Comparison of ENCODE assay signal across 19 cellular contexts in the genomic region with DNA sequence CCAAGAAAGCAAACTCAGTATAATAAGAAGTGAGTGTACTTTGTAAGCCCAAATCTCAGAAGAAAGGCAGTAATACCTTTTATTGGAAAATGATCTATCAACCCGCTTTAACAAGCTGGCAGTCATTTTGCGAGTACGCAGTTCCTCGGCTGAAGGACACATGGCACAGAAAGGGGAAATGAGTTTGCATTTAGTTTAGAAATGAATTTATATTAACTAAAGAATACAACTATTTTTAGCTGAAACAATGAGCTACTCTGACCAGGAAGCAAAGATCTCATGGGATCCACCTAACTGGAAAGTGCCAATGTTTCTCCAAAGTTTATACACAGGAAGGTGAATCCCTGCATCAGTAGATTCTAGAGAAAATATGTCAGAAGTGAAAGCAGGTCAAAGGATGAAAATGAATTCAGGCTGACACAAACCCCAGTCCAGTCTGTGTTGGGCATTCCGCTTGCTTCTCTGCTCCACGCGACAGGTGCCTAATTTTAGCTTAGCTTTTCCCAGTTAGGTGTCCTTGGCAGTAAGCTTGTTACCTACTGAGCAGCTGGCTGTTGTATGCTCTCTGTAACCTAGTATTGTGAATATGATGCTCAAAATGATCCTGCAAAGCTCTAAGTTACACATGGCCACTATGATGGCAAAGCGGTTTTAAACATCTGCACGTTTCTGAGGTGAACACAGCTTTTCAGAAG.
A peak's percentile ranks its signal among the peaks of the same experiment; 100 is the strongest.
DNase-seq lines count a peak whose midpoint lies in the region; ATAC-seq, FAIRE-seq and TF ChIP-seq lines count a peak whose summit lies in the region.
"Had no signal": no experiment of that assay in that cellular context is flagged by ENCODE, and none has a peak within 500 bp of the region (broad histone marks: within the 10 kb centered on the region; RNA-seq: fewer than 3 reads in every experiment).

No MANE protein-coding gene starts in this region.

- TF ChIP-seq POLR2A in gastrocnemius medialis (IDR thresholded peaks at IDR 0.05) = no peak

- H3K27ac ChIP-seq in gastrocnemius medialis = peak overlapping the region; percentile 41 to 67 (median 60)
- H3K27ac ChIP-seq in CD8-positive, alpha-beta T cell (ENCODE audit: low read depth, low read length) = no peak overlapping the region
- H3K27ac ChIP-seq: esophagus muscularis mucosa, ovary, stomach had no signal

- no peak for DNase-seq in activated CD8-positive, alpha-beta T cell treated with anti-CD3 and anti-CD28 coated beads for 36 hours
- DNase-seq in activated CD8-positive, alpha-beta T cell treated with anti-CD3 and anti-CD28 coated beads, Interleukin-2, amount 10 ng/mL, durations not matched to agents 7 days and 5 days = no peak
- DNase-seq in GM19239 (ENCODE audit: insufficient read length, low spot score) (no peak), chondrocyte (ENCODE audit: low spot score) (no peak), gastrocnemius medialis (peak in 1 of 2 donors; percentile 41), amygdala (lab: John Stamatoyannopoulos, UW) (no peak), NCI-H748 treated with DMSO at 0.1 percent for 48 hours (lab: John Stamatoyannopoulos, UW) (no peak)
- DNase-seq in CD8-positive, alpha-beta T cell = no peak
- DNase-seq: 8988T; activated CD4-positive, CD25-positive, alpha-beta regulatory T cell treated with anti-CD3 and anti-CD28 coated beads, Interleukin-2, amount 50 U/mL, for 72 hours; NCI-H1694 treated with DMSO at 0.1 percent for 48 hours; NCI-H774; ovary; stimulated activated CD4-positive, alpha-beta T cell treated with anti-CD3 and anti-CD28 coated beads, Interleukin-1b, Interleukin-23, amount 100 ng/mL, for 48 hours; stomach had no signal

- peaks cover 8 to 79% of the 10 kb centered on the region in 2 donors for H3K36me3 ChIP-seq in gastrocnemius medialis
- peaks cover 43% of the 10 kb centered on the region for H3K36me3 ChIP-seq in CD8-positive, alpha-beta T cell (ENCODE audit: insufficient read depth, low read length)
- H3K36me3 ChIP-seq: ovary had no signal

- FAIRE-seq in GM19239 (lab: Jason Lieb, UNC) = peak; percentile 78
- FAIRE-seq: K562 had no signal

- H3K36me3 Mint-ChIP-seq in activated CD8-positive, alpha-beta T cell treated with anti-CD3 and anti-CD28 coated beads for 36 hours (ENCODE audit: low read depth) = peaks cover 53% of the 10 kb centered on the region
- H3K36me3 Mint-ChIP-seq in activated CD8-positive, alpha-beta T cell treated with anti-CD3 and anti-CD28 coated beads, Interleukin-2, amount 10 ng/mL, durations not matched to agents 7 days and 5 days (ENCODE audit: low read depth) = peaks cover 78% of the 10 kb centered on the region
- H3K36me3 Mint-ChIP-seq in chondrocyte (ENCODE audit: low read depth) = peaks cover 36% of the 10 kb centered on the region
- H3K36me3 Mint-ChIP-seq in CD8-positive, alpha-beta T cell = peaks cover 85% of the 10 kb centered on the region

- no peaks in the 10 kb centered on the region for H3K9me3 Mint-ChIP-seq in activated CD8-positive, alpha-beta T cell treated with anti-CD3 and anti-CD28 coated beads for 36 hours
- no peaks in the 10 kb centered on the region for H3K9me3 Mint-ChIP-seq in activated CD8-positive, alpha-beta T cell treated with anti-CD3 and anti-CD28 coated beads, Interleukin-2, amount 10 ng/mL, durations not matched to agents 7 days and 5 days (ENCODE audit: insufficient read depth)
- H3K9me3 Mint-ChIP-seq in chondrocyte (ENCODE audit: low read depth) = no peaks in the 10 kb centered on the region
- no peaks in the 10 kb centered on the region for H3K9me3 Mint-ChIP-seq in CD8-positive, alpha-beta T cell
- H3K9me3 Mint-ChIP-seq: activated T-helper 1 cell treated with anti-CD3 and anti-CD28 coated beads, Interleukin-12 subunit alpha, Interleukin-12 subunit beta, Interleukin-2, Interleukin-4 antibody, amounts not matched to agents 30 ng/mL and 10 ng/mL and 1 ng/mL, durations not matched to agents 14 hours and 24 hours and 36 hours; type B pancreatic cell had no signal

- H3K27me3 Mint-ChIP-seq in activated CD8-positive, alpha-beta T cell treated with anti-CD3 and anti-CD28 coated beads for 36 hours = no peaks in the 10 kb centered on the region
- no peaks in the 10 kb centered on the region for H3K27me3 Mint-ChIP-seq in activated CD8-positive, alpha-beta T cell treated with anti-CD3 and anti-CD28 coated beads, Interleukin-2, amount 10 ng/mL, durations not matched to agents 7 days and 5 days (ENCODE audit: low read depth)
- H3K27me3 Mint-ChIP-seq in chondrocyte (ENCODE audit: low read depth) = no peaks in the 10 kb centered on the region
- H3K27me3 Mint-ChIP-seq in CD8-positive, alpha-beta T cell (ENCODE audit: low read depth) = no peaks in the 10 kb centered on the region
- H3K27me3 Mint-ChIP-seq: type B pancreatic cell had no signal

- POLR2A ChIA-PET in activated CD8-positive, alpha-beta T cell treated with anti-CD3 and anti-CD28 coated beads for 36 hours (lab: Charles Lee) = no interaction called here
- POLR2A ChIA-PET in activated CD8-positive, alpha-beta T cell treated with anti-CD3 and anti-CD28 coated beads, Interleukin-2, amount 10 ng/mL, durations not matched to agents 7 days and 5 days (lab: Charles Lee) = no interaction called here
- POLR2A ChIA-PET in CD8-positive, alpha-beta T cell (lab: Charles Lee) = no interaction called here

- in situ Hi-C loops in gastrocnemius medialis (cut with MboI; ENCODE audit: low sequenced_read_pairs in 4 of 4) = no loop called here

- no peaks in the 10 kb centered on the region for H3K9me3 ChIP-seq in gastrocnemius medialis
- H3K9me3 ChIP-seq in CD8-positive, alpha-beta T cell (ENCODE audit: low read length) = no peaks in the 10 kb centered on the region
- H3K9me3 ChIP-seq: esophagus muscularis mucosa, ovary, stomach had no signal

- H3K27me3 ChIP-seq in gastrocnemius medialis = no peaks in the 10 kb centered on the region
- H3K27me3 ChIP-seq in CD8-positive, alpha-beta T cell (ENCODE audit: insufficient read depth, low read length) = no peaks in the 10 kb centered on the region
- H3K27me3 ChIP-seq: esophagus muscularis mucosa, ovary, stomach had no signal

- peaks cover 17 to 18% of the 10 kb centered on the region in 2 donors for H3K4me1 ChIP-seq in gastrocnemius medialis
- peaks cover 5% of the 10 kb centered on the region for H3K4me1 ChIP-seq in CD8-positive, alpha-beta T cell (ENCODE audit: insufficient read depth, low read length)

- CTCF ChIA-PET in activated CD8-positive, alpha-beta T cell treated with anti-CD3 and anti-CD28 coated beads for 36 hours (lab: Charles Lee) = no interaction called here
- CTCF ChIA-PET in activated CD8-positive, alpha-beta T cell treated with anti-CD3 and anti-CD28 coated beads, Interleukin-2, amount 10 ng/mL, durations not matched to agents 7 days and 5 days (lab: Charles Lee) = no interaction called here
- CTCF ChIA-PET in CD8-positive, alpha-beta T cell (lab: Charles Lee) = no interaction called here

- H3K27ac Mint-ChIP-seq in activated CD8-positive, alpha-beta T cell treated with anti-CD3 and anti-CD28 coated beads for 36 hours = peak overlapping the region; percentile 16
- no peak overlapping the region for H3K27ac Mint-ChIP-seq in activated CD8-positive, alpha-beta T cell treated with anti-CD3 and anti-CD28 coated beads, Interleukin-2, amount 10 ng/mL, durations not matched to agents 7 days and 5 days
- H3K27ac Mint-ChIP-seq in chondrocyte (ENCODE audit: unreplicated experiment) = peak overlapping the region; percentile 85
- no peak overlapping the region for H3K27ac Mint-ChIP-seq in CD8-positive, alpha-beta T cell
- H3K27ac Mint-ChIP-seq: activated T-helper 1 cell treated with anti-CD3 and anti-CD28 coated beads, Interleukin-12 subunit alpha, Interleukin-12 subunit beta, Interleukin-2, Interleukin-4 antibody, amounts not matched to agents 30 ng/mL and 10 ng/mL and 1 ng/mL, durations not matched to agents 14 hours and 24 hours and 36 hours had no signal

- ATAC-seq in activated CD8-positive, alpha-beta T cell treated with anti-CD3 and anti-CD28 coated beads for 36 hours = no peak
- no peak for ATAC-seq in activated CD8-positive, alpha-beta T cell treated with anti-CD3 and anti-CD28 coated beads, Interleukin-2, amount 10 ng/mL, durations not matched to agents 7 days and 5 days
- peak; percentile 84 to 87 for ATAC-seq in gastrocnemius medialis
- no peak for ATAC-seq in CD8-positive, alpha-beta T cell
- ATAC-seq: K562 had no signal

- intact Hi-C loops in activated CD8-positive, alpha-beta T cell treated with anti-CD3 and anti-CD28 coated beads for 36 hours (cut with micrococcal nuclease) = no loop called here
- intact Hi-C loops in gastrocnemius medialis (cut with DNase I; ENCODE audit: low total_unique reads) = no loop called here
- intact Hi-C loops in CD8-positive, alpha-beta T cell (cut with DNase I, micrococcal nuclease) = no loop called here

- no peak overlapping the region for H3K4me3 Mint-ChIP-seq in activated CD8-positive, alpha-beta T cell treated with anti-CD3 and anti-CD28 coated beads for 36 hours
- H3K4me3 Mint-ChIP-seq in activated CD8-positive, alpha-beta T cell treated with anti-CD3 and anti-CD28 coated beads, Interleukin-2, amount 10 ng/mL, durations not matched to agents 7 days and 5 days = no peak overlapping the region
- H3K4me3 Mint-ChIP-seq in chondrocyte (ENCODE audit: unreplicated experiment) = no peak overlapping the region
- no peak overlapping the region for H3K4me3 Mint-ChIP-seq in CD8-positive, alpha-beta T cell
- H3K4me3 Mint-ChIP-seq: activated T-helper 1 cell treated with anti-CD3 and anti-CD28 coated beads, Interleukin-12 subunit alpha, Interleukin-12 subunit beta, Interleukin-2, Interleukin-4 antibody, amounts not matched to agents 30 ng/mL and 10 ng/mL and 1 ng/mL, durations not matched to agents 14 hours and 24 hours and 36 hours; type B pancreatic cell had no signal

- no peak overlapping the region for H3K4me3 ChIP-seq in gastrocnemius medialis
- H3K4me3 ChIP-seq in CD8-positive, alpha-beta T cell (ENCODE audit: low read depth, low read length) = no peak overlapping the region
- H3K4me3 ChIP-seq: esophagus muscularis mucosa, K562, ovary, stomach had no signal

- peaks cover 11% of the 10 kb centered on the region for H3K4me1 Mint-ChIP-seq in activated CD8-positive, alpha-beta T cell treated with anti-CD3 and anti-CD28 coated beads for 36 hours (ENCODE audit: low read depth)
- H3K4me1 Mint-ChIP-seq in activated CD8-positive, alpha-beta T cell treated with anti-CD3 and anti-CD28 coated beads, Interleukin-2, amount 10 ng/mL, durations not matched to agents 7 days and 5 days (ENCODE audit: low read depth) = peaks cover 36% of the 10 kb centered on the region
- peaks cover 35% of the 10 kb centered on the region for H3K4me1 Mint-ChIP-seq in chondrocyte (ENCODE audit: low read depth)
- peaks cover 20% of the 10 kb centered on the region for H3K4me1 Mint-ChIP-seq in CD8-positive, alpha-beta T cell (ENCODE audit: low read depth)

- TF ChIP-seq CTCF in activated CD8-positive, alpha-beta T cell treated with anti-CD3 and anti-CD28 coated beads for 36 hours (IDR thresholded peaks at IDR 0.05) = no peak
- TF ChIP-seq CTCF in chondrocyte (IDR thresholded peaks at IDR 0.05) (no peak), gastrocnemius medialis (IDR thresholded peaks at IDR 0.05 in 4 of 5, conservative IDR thresholded peaks at IDR 0.05 in 1 of 5) (no peak)
- TF ChIP-seq CTCF in CD8-positive, alpha-beta T cell (IDR thresholded peaks at IDR 0.05) = no peak

Comparison
In these comparisons a context has a peak if more than half of its experiments do, and no peak if none do; other contexts are left out.
1. H3K27ac Mint-ChIP-seq: peak in activated CD8-positive, alpha-beta T cell treated with anti-CD3 and anti-CD28 coated beads for 36 hours (single experiment) and chondrocyte (single experiment); none in activated CD8-positive, alpha-beta T cell treated with anti-CD3 and anti-CD28 coated beads, Interleukin-2, amount 10 ng/mL, durations not matched to agents 7 days and 5 days (single experiment) and CD8-positive, alpha-beta T cell (single experiment).
2. ATAC-seq: peak in gastrocnemius medialis (2 of 2); none in activated CD8-positive, alpha-beta T cell treated with anti-CD3 and anti-CD28 coated beads for 36 hours (single experiment), activated CD8-positive, alpha-beta T cell treated with anti-CD3 and anti-CD28 coated beads, Interleukin-2, amount 10 ng/mL, durations not matched to agents 7 days and 5 days (single experiment) and CD8-positive, alpha-beta T cell (single experiment).